In genomic region chr6:37700266-37700973, GRCh38 we compare ENCODE assay signal across 14 cellular contexts. TPM values are rescaled to one million over a fixed set of nuclear protein-coding genes. Genes with fewer than 3 reads are reported as not detected.
DNase-seq lines count a peak whose midpoint lies in the region; ATAC-seq and TF ChIP-seq lines count a peak whose summit lies in the region.
"Had no signal": no experiment of that assay in that cellular context is flagged by ENCODE, and none has a peak within 500 bp of the region (broad histone marks: within the 10 kb centered on the region; RNA-seq: fewer than 3 reads in every experiment).

No MANE protein-coding gene starts in this region.

- H3K9me3 Mint-ChIP-seq in activated T-cell treated with anti-CD3 and anti-CD28 coated beads, Interleukin-2, amount 50 U/mL, for 24 hours, result no peaks in the 10 kb centered on the region
- H3K9me3 Mint-ChIP-seq in progenitor cell of endocrine pancreas (ENCODE audit: low read depth), result no peaks in the 10 kb centered on the region

- in situ Hi-C loops in IMR-90 (cut with MboI; ENCODE audit: low sequenced_read_pairs), result loop anchor here (10.0 kb wide), 1 partner anchor 304 kb away; no protein-coding TSS in a partner anchor

- H3K4me3 Mint-ChIP-seq in activated T-cell treated with anti-CD3 and anti-CD28 coated beads, Interleukin-2, amount 50 U/mL, for 24 hours, result peak overlapping the region; percentile 95
- H3K4me3 Mint-ChIP-seq in progenitor cell of endocrine pancreas (ENCODE audit: low read depth), result peak overlapping the region; percentile 16
- H3K4me3 Mint-ChIP-seq: activated CD4-positive, alpha-beta T cell treated with anti-CD3 and anti-CD28 coated beads for 36 hours had no signal

- no peak for TF ChIP-seq EP300 in suprapubic skin (IDR thresholded peaks at IDR 0.05)

- no peaks in the 10 kb centered on the region for H3K9me3 ChIP-seq in IMR-90 (ENCODE audit: control insufficient read depth, insufficient read depth, low read length)
- H3K9me3 ChIP-seq in suprapubic skin, result no peaks in the 10 kb centered on the region
- H3K9me3 ChIP-seq: Peyer's patch, thyroid gland had no signal

- peak overlapping the region; percentile 5; the same call in 1 of the 2 replicates for H3K23ac ChIP-seq in IMR-90 (ENCODE audit: low read depth, low read length)

- H3K9me1 ChIP-seq in IMR-90 (ENCODE audit: insufficient read depth, low read length), result peaks cover 3% of the 10 kb centered on the region

- H3K9ac ChIP-seq in IMR-90 (ENCODE audit: low read depth, low read length), result no peak overlapping the region

- H2BK120ac ChIP-seq in IMR-90 (ENCODE audit: low read depth, low read length), result no peak overlapping the region

- TF ChIP-seq CTCF in IMR-90 (conservative IDR thresholded peaks at IDR 0.05; ENCODE audit: low read depth, low read length) (no peak), progenitor cell of endocrine pancreas (IDR thresholded peaks at IDR 0.05; ENCODE audit: unreplicated experiment) (no peak), suprapubic skin (IDR thresholded peaks at IDR 0.05) (no peak)

- H3K27me3 Mint-ChIP-seq in activated T-cell treated with anti-CD3 and anti-CD28 coated beads, Interleukin-2, amount 50 U/mL, for 24 hours, result peaks cover 7% of the 10 kb centered on the region
- peaks cover 61% of the 10 kb centered on the region for H3K27me3 Mint-ChIP-seq in progenitor cell of endocrine pancreas

- H2BK20ac ChIP-seq in IMR-90 (ENCODE audit: low read depth, low read length), result no peak overlapping the region

- POLR2A ChIA-PET in IMR-90 (lab: Charles Lee; ENCODE audit: unreplicated experiment), result no interaction called here

- no peak overlapping the region for H4K91ac ChIP-seq in IMR-90 (ENCODE audit: insufficient read depth, low read depth, low read length)

- no peak overlapping the region for H3K4me2 ChIP-seq in IMR-90 (ENCODE audit: low read depth, low read length)

- no peak for TF ChIP-seq RAD21 in IMR-90 (IDR thresholded peaks at IDR 0.05; ENCODE audit: low read length)

- no peak overlapping the region for H3K56ac ChIP-seq in IMR-90 (ENCODE audit: extremely low read depth, insufficient read depth, low read length)

- no peak overlapping the region for H2AFZ ChIP-seq in IMR-90 (replicated peaks; ENCODE audit: low read length, poor library complexity)

- TF ChIP-seq POLR2A in IMR-90 (IDR thresholded peaks at IDR 0.05; ENCODE audit: low read depth, low read length), result no peak
- no peak for TF ChIP-seq POLR2A in suprapubic skin (IDR thresholded peaks at IDR 0.05)

- H3K14ac ChIP-seq in IMR-90 (replicated peaks; ENCODE audit: low read depth, low read length), result no peak overlapping the region

- H3K27ac Mint-ChIP-seq in activated T-cell treated with anti-CD3 and anti-CD28 coated beads, Interleukin-2, amount 50 U/mL, for 24 hours, result no peak overlapping the region
- no peak overlapping the region for H3K27ac Mint-ChIP-seq in progenitor cell of endocrine pancreas
- H3K27ac Mint-ChIP-seq: activated CD4-positive, alpha-beta T cell treated with anti-CD3 and anti-CD28 coated beads for 36 hours had no signal

- H3K4me1 ChIP-seq in IMR-90 (ENCODE audit: control insufficient read depth, insufficient read depth, low read length) (peaks cover 8% of the 10 kb centered on the region), suprapubic skin (peaks cover 45% of the 10 kb centered on the region)

- no peak overlapping the region for H4K8ac ChIP-seq in IMR-90 (ENCODE audit: low read depth in 2 of 2, low read length in 2 of 2)

- intact Hi-C loops in IMR-90 (cut with micrococcal nuclease), result loop anchor here (10.0 kb wide), 1 partner anchor 454 kb away; no protein-coding TSS in a partner anchor

- H3K27me3 ChIP-seq in IMR-90 (ENCODE audit: control insufficient read depth, insufficient read depth, low read length) (peaks cover 4% of the 10 kb centered on the region; the same call in 1 of the 2 replicates), suprapubic skin (peaks cover 31% of the 10 kb centered on the region)

- H3K36me3 Mint-ChIP-seq in activated T-cell treated with anti-CD3 and anti-CD28 coated beads, Interleukin-2, amount 50 U/mL, for 24 hours (ENCODE audit: low read depth), result peaks cover 4% of the 10 kb centered on the region
- H3K36me3 Mint-ChIP-seq in progenitor cell of endocrine pancreas (ENCODE audit: insufficient read depth), result no peaks in the 10 kb centered on the region

- H4K20me1 ChIP-seq in IMR-90 (ENCODE audit: insufficient read depth, low read length), result peaks cover 11% of the 10 kb centered on the region

- no peak overlapping the region for H2BK15ac ChIP-seq in IMR-90 (ENCODE audit: low read depth, low read length)

- CTCF ChIA-PET in IMR-90 (lab: Yijun Ruan, JAX), result no interaction called here

- H4K5ac ChIP-seq in IMR-90 (ENCODE audit: low read depth, low read length), result no peak overlapping the region

- H3K27ac ChIP-seq in IMR-90 (ENCODE audit: insufficient read depth, low read length) (no peak overlapping the region), suprapubic skin (no peak overlapping the region)
- H3K27ac ChIP-seq: cardiac muscle cell, foreskin keratinocyte, Peyer's patch, thyroid gland had no signal

- no peak overlapping the region for H3K4ac ChIP-seq in IMR-90 (ENCODE audit: low read depth, low read length)

- H3K36me3 ChIP-seq in IMR-90 (ENCODE audit: control insufficient read depth, insufficient read depth, low read length), result no peaks in the 10 kb centered on the region
- H3K36me3 ChIP-seq in suprapubic skin, result no peaks in the 10 kb centered on the region
- H3K36me3 ChIP-seq: cardiac muscle cell, Peyer's patch, thyroid gland had no signal

- no peak for ATAC-seq in IMR-90 (ENCODE audit: low read depth)
- ATAC-seq in GM18868 (IDR thresholded peaks at IDR 0.05; ENCODE audit: unreplicated experiment), result no peak
- ATAC-seq: activated CD4-positive, alpha-beta T cell treated with anti-CD3 and anti-CD28 coated beads for 36 hours; foreskin keratinocyte had no signal

- H3K4me1 Mint-ChIP-seq in activated T-cell treated with anti-CD3 and anti-CD28 coated beads, Interleukin-2, amount 50 U/mL, for 24 hours (ENCODE audit: low read depth), result peaks cover 24% of the 10 kb centered on the region
- H3K4me1 Mint-ChIP-seq in progenitor cell of endocrine pancreas (ENCODE audit: low read depth), result peaks cover 15% of the 10 kb centered on the region

- no CpG with 5 or more reads among the region's 4 CpGs for WGBS in IMR-90 (ENCODE audit: extremely low coverage in 2 of 2, insufficient read length in 1 of 2), 2 experiments
- 93% methylated on average over 4 of the region's 4 CpGs for WGBS in suprapubic skin

- H2AK9ac ChIP-seq in IMR-90 (replicated peaks; ENCODE audit: low read depth, low read length, poor library complexity), result no peak overlapping the region

- no TSS peak for BruUV-seq in IMR-90 (replicated peaks; lab: Mats Ljungman, UMichigan)

- no peak overlapping the region for H3K18ac ChIP-seq in IMR-90 (ENCODE audit: low read depth, low read length)

- peaks cover 0 to 8% of the 10 kb centered on the region in 2 experiments; a peak in 1 of 4 replicates for H3K79me1 ChIP-seq in IMR-90 (ENCODE audit: low read depth in 1 of 2, low read length in 2 of 2)

- no peak overlapping the region for H2BK5ac ChIP-seq in IMR-90 (ENCODE audit: low read depth, low read length, poor library complexity, severe bottlenecking)

- DNase-seq in activated T-cell treated with anti-CD3 and anti-CD28 coated beads, Interleukin-2, amount 50 U/mL, for 24 hours, result no peak
- DNase-seq in activated T-cell treated with anti-CD3 and anti-CD28 coated beads for 4 hours, result no peak
- no peak for DNase-seq in IMR-90
- DNase-seq in amniotic epithelial cell (ENCODE audit: low read depth), result peak; percentile 35
- DNase-seq in progenitor cell of endocrine pancreas (ENCODE audit: low spot score, unreplicated experiment), result no peak
- no peak for DNase-seq in globus pallidus (ENCODE audit: low spot score)
- no peak for DNase-seq in suprapubic skin (ENCODE audit: low spot score in 2 of 2)
- DNase-seq: activated CD4-positive, alpha-beta T cell treated with anti-CD3 and anti-CD28 coated beads for 36 hours; activated effector memory CD4-positive, alpha-beta T cell treated with Interleukin-2 at 50 U/mL for 16 hours; foreskin keratinocyte; Peyer's patch; thyroid gland had no signal

- H2AK5ac ChIP-seq in IMR-90 (ENCODE audit: low read depth, low read length), result peak overlapping the region; percentile 8; the same call in 1 of the 2 replicates

- dilution Hi-C loops in IMR-90 (cut with HindIII; ENCODE audit: low sequenced_read_pairs, unreplicated experiment), result no loop called here

- H3K4me3 ChIP-seq in IMR-90 (ENCODE audit: insufficient read depth, low read depth, low read length), result no peak overlapping the region
- H3K4me3 ChIP-seq in suprapubic skin, result no peak overlapping the region
- H3K4me3 ChIP-seq: cardiac muscle cell, Peyer's patch, thyroid gland had no signal

TF ChIP-seq in IMR-90, 13 proteins besides CTCF, POLR2A, EP300 and RAD21 (continues in another document):
- TF ChIP-seq FOS (IDR thresholded peaks at IDR 0.05; ENCODE audit: low read depth, low read length) (no peak), MXI1 (IDR thresholded peaks at IDR 0.05; ENCODE audit: borderline replicate concordance, low read depth, low read length) (no peak), RCOR1 (IDR thresholded peaks at IDR 0.05; ENCODE audit: insufficient replicate concordance, low read length) (no peak), CEBPB (IDR thresholded peaks at IDR 0.05; ENCODE audit: low read depth, low read length) (no peak), MAFK (IDR thresholded peaks at IDR 0.05; ENCODE audit: low read depth, low read length) (no peak), NFE2L2 (IDR thresholded peaks at IDR 0.05; ENCODE audit: low read depth, low read length) (no peak), RFX5 (IDR thresholded peaks at IDR 0.05; ENCODE audit: low read depth, low read length) (no peak)
- TF ChIP-seq, protein P1, sequence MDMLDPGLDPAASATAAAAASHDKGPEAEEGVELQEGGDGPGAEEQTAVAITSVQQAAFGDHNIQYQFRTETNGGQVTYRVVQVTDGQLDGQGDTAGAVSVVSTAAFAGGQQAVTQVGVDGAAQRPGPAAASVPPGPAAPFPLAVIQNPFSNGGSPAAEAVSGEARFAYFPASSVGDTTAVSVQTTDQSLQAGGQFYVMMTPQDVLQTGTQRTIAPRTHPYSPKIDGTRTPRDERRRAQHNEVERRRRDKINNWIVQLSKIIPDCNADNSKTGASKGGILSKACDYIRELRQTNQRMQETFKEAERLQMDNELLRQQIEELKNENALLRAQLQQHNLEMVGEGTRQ (IDR thresholded peaks at IDR 0.05; ENCODE audit: low read depth, low read length), result no peak

RNA-seq across cellular contexts. Expression of gene MDGA1, which starts 2.7 kb away (rescaled TPM):
- 4.3 and 5.0 TPM in 2 replicates for total RNA-seq in IMR-90 (2012; rRNA removed)
- polyA plus RNA-seq in IMR-90 (2012; rRNA removed), result 13.4 and 17.2 TPM in 2 replicates
- 8.5 and 11.7 TPM in 2 replicates for polyA plus RNA-seq in IMR-90 (2012; cell fraction: cytosol; rRNA removed)
- 23.1 and 50.4 TPM in 2 replicates for polyA plus RNA-seq in IMR-90 (2012; cell fraction: nucleus; rRNA removed; ENCODE audit: low replicate concordance)
- total RNA-seq in progenitor cell of endocrine pancreas, result 0.55 and 2.0 TPM in 2 replicates
- 10 to 100 TPM in 3 of 4 donors, 1 to 10 TPM in 1; 5.5 to 77.2 (median 26.8) TPM for total RNA-seq in suprapubic skin
